Comparison of ENCODE assay signal across 8 cellular contexts in genomic region chr2:111883661-111884591, GRCh38. TPM values are rescaled to one million over a fixed set of nuclear protein-coding genes. Genes with fewer than 3 reads are reported as not detected.
DNase-seq lines count a peak whose midpoint lies in the region; ATAC-seq lines count a peak whose summit lies in the region.

Gene ANAPC1, minus strand, starts transcription at chr2:111884193. Its CDS starts 3,368 bp downstream, at chr2:111880825.

- peak within 1 kb of the TSS; percentile 92 to 98 (median 94) for H3K4me3 Mint-ChIP-seq in CD8-positive, alpha-beta memory T cell
- peak within 1 kb of the TSS; percentile 96 for H3K4me3 Mint-ChIP-seq in effector memory CD8-positive, alpha-beta T cell

- no peak within 1 kb of the TSS for H2BK5ac ChIP-seq in mesenchymal stem cell (ENCODE audit: low read depth, low read length, poor library complexity, severe bottlenecking)

- peak within 1 kb of the TSS; percentile 83 to 99 (median 96) for H3K27ac Mint-ChIP-seq in CD8-positive, alpha-beta memory T cell
- H3K27ac Mint-ChIP-seq in effector memory CD8-positive, alpha-beta T cell: peak within 1 kb of the TSS; percentile 94 to 96

- no peak within 1 kb of the TSS for H2AK5ac ChIP-seq in mesenchymal stem cell (ENCODE audit: low read length, severe bottlenecking)

- no peak within 1 kb of the TSS for H2BK15ac ChIP-seq in mesenchymal stem cell (ENCODE audit: low read depth, poor library complexity, severe bottlenecking)

- H3K4me2 ChIP-seq in mesenchymal stem cell (ENCODE audit: low read length, poor library complexity, severe bottlenecking): peak within 1 kb of the TSS; percentile 80

- peak within 1 kb of the TSS in 1 of 2 experiments; percentile 69 for H3K4ac ChIP-seq in mesenchymal stem cell (ENCODE audit: low read depth in 1 of 2, low read length in 2 of 2)

- H3K27ac ChIP-seq in CD8-positive, alpha-beta memory T cell (ENCODE audit: low read depth, low read length): peak within 1 kb of the TSS; percentile 96
- H3K27ac ChIP-seq in mesenchymal stem cell (ENCODE audit: low read length, poor library complexity, severe bottlenecking): peak within 1 kb of the TSS; percentile 73

- H3K23ac ChIP-seq in mesenchymal stem cell (ENCODE audit: low read length in 2 of 2): peak within 1 kb of the TSS in 1 of 2 experiments; percentile 32

- no peaks in the 10 kb centered on the region for H3K27me3 ChIP-seq in CD8-positive, alpha-beta memory T cell (ENCODE audit: insufficient read depth, low read length, poor library complexity, severe bottlenecking)
- no peaks in the 10 kb centered on the region for H3K27me3 ChIP-seq in mesenchymal stem cell (ENCODE audit: control insufficient read depth in 1 of 2, insufficient read depth in 1 of 2, low read length in 2 of 2)

- peak within 1 kb of the TSS; percentile 46 to 71 for H3K18ac ChIP-seq in mesenchymal stem cell (ENCODE audit: low read depth in 1 of 2, low read length in 2 of 2)

- no peaks in the 10 kb centered on the region for H3K9me3 ChIP-seq in CD8-positive, alpha-beta memory T cell (ENCODE audit: low read length)
- no peaks in the 10 kb centered on the region for H3K9me3 ChIP-seq in mesenchymal stem cell (ENCODE audit: control insufficient read depth, low read length)

- H3K9me3 Mint-ChIP-seq in CD8-positive, alpha-beta memory T cell: no peaks in the 10 kb centered on the region
- H3K9me3 Mint-ChIP-seq in effector memory CD8-positive, alpha-beta T cell: no peaks in the 10 kb centered on the region

- H2BK120ac ChIP-seq in mesenchymal stem cell (ENCODE audit: low read depth, low read length): no peak within 1 kb of the TSS

- peak; percentile 78 to 89 (median 79) for DNase-seq in CD8-positive, alpha-beta memory T cell
- DNase-seq in NOMO-1 (lab: John Stamatoyannopoulos, UW; ENCODE audit: unreplicated experiment in 2 of 2) (peak; percentile 83 to 86), mesenchymal stem cell (peak; percentile 85)
- DNase-seq in activated CD8-positive, alpha-beta memory T cell treated with anti-CD3 and anti-CD28 coated beads for 24 hours: peak; percentile 95
- peak; percentile 80 to 83 (median 81) for DNase-seq in effector memory CD8-positive, alpha-beta T cell
- peak; percentile 69 for DNase-seq in stimulated activated CD8-positive, alpha-beta memory T cell treated with anti-CD3 and anti-CD28 coated beads, Interleukin-12 subunit alpha, Interleukin-12 subunit beta, amount 100 ng/mL, for 24 hours (ENCODE audit: extremely low read depth)

- no peaks in the 10 kb centered on the region for H3K27me3 Mint-ChIP-seq in CD8-positive, alpha-beta memory T cell
- no peaks in the 10 kb centered on the region for H3K27me3 Mint-ChIP-seq in effector memory CD8-positive, alpha-beta T cell

- WGBS in mesenchymal stem cell: under 1% methylated on average over 70 of the region's 73 CpGs

- peak within 1 kb of the TSS; percentile 90 for H3K9ac ChIP-seq in mesenchymal stem cell (ENCODE audit: low read length)

- ATAC-seq in GM19452 (IDR thresholded peaks at IDR 0.05; ENCODE audit: unreplicated experiment): peak; percentile 85
- ATAC-seq in HG03571 (IDR thresholded peaks at IDR 0.05; ENCODE audit: unreplicated experiment): peak; percentile 79
- peak; percentile 94 for ATAC-seq in effector memory CD8-positive, alpha-beta T cell (replicated peaks)

- CTCF ChIA-PET in CD8-positive, alpha-beta memory T cell (lab: Charles Lee): interaction anchor here (1.0 kb wide), 1 partner anchor 9 kb away, joined by 3 read pairs; no protein-coding TSS in a partner anchor

- peaks cover 8% of the 10 kb centered on the region for H3K4me1 ChIP-seq in CD8-positive, alpha-beta memory T cell (ENCODE audit: insufficient read depth, low read length)
- peaks cover 4% of the 10 kb centered on the region for H3K4me1 ChIP-seq in mesenchymal stem cell (ENCODE audit: control insufficient read depth, insufficient read depth, low read depth, low read length)

- H3K79me1 ChIP-seq in mesenchymal stem cell (replicated peaks; ENCODE audit: low read length, poor library complexity, severe bottlenecking): peaks cover 8% of the 10 kb centered on the region

- H3K36me3 Mint-ChIP-seq in CD8-positive, alpha-beta memory T cell: peaks cover 0 to 14% (median 2%) of the 10 kb centered on the region in 3 donors
- peaks cover 12% of the 10 kb centered on the region for H3K36me3 Mint-ChIP-seq in effector memory CD8-positive, alpha-beta T cell (ENCODE audit: insufficient read depth)

- H3K4me3 ChIP-seq in CD8-positive, alpha-beta memory T cell (ENCODE audit: low read length): peak within 1 kb of the TSS; percentile 98
- peak within 1 kb of the TSS; percentile 90 to 91 for H3K4me3 ChIP-seq in mesenchymal stem cell (ENCODE audit: insufficient read depth in 1 of 2, low read depth in 1 of 2, low read length in 2 of 2)

- peaks cover 12 to 26% (median 19%) of the 10 kb centered on the region in 3 donors for H3K4me1 Mint-ChIP-seq in CD8-positive, alpha-beta memory T cell
- peaks cover 3 to 8% of the 10 kb centered on the region in 2 donors for H3K4me1 Mint-ChIP-seq in effector memory CD8-positive, alpha-beta T cell (ENCODE audit: low read depth in 2 of 2)

- H3K36me3 ChIP-seq in CD8-positive, alpha-beta memory T cell (ENCODE audit: insufficient read depth, low read length): no peaks in the 10 kb centered on the region
- peaks cover 0 to 4% of the 10 kb centered on the region in 2 experiments for H3K36me3 ChIP-seq in mesenchymal stem cell (ENCODE audit: control insufficient read depth in 1 of 2, insufficient read depth in 2 of 2, low read depth in 1 of 2, low read length in 2 of 2)

- peak within 1 kb of the TSS; percentile 83 for H4K8ac ChIP-seq in mesenchymal stem cell (ENCODE audit: low read length)

- H2BK12ac ChIP-seq in mesenchymal stem cell (ENCODE audit: low read length in 2 of 2): no peak within 1 kb of the TSS

- peak within 1 kb of the TSS; percentile 99 for H2AFZ ChIP-seq in mesenchymal stem cell (ENCODE audit: low read depth, low read length)

- H4K91ac ChIP-seq in mesenchymal stem cell (ENCODE audit: low read length): no peak within 1 kb of the TSS

- no peak within 1 kb of the TSS for H3K14ac ChIP-seq in mesenchymal stem cell (ENCODE audit: low read length in 2 of 2)

- POLR2A ChIA-PET in CD8-positive, alpha-beta memory T cell (lab: Charles Lee): interaction anchor here (0.7 to 1.3 kb wide), 2 partner anchors 171 to 1364 kb away, joined by 3 to 6 read pairs; no protein-coding TSS in a partner anchor

RNA-seq across cellular contexts. Expression of gene ANAPC1, which starts in this region (rescaled TPM):
- 100 to 1,000 TPM; 128 to 131 TPM for total RNA-seq in CD8-positive, alpha-beta memory T cell
- polyA plus RNA-seq in CD8-positive, alpha-beta memory T cell: 28.9 TPM
- polyA plus RNA-seq in mesenchymal stem cell (2013, experiment 1 of 2): 11.0 TPM
- polyA plus RNA-seq in mesenchymal stem cell (2013, experiment 2 of 2): 9.5 TPM

Comparison
In these comparisons a context has a peak if more than half of its experiments do, and no peak if none do; other contexts are left out.
1. Peak in every context shown above with its lines: DNase-seq, ATAC-seq, H3K4me3 ChIP-seq and H3K27ac ChIP-seq.